Comparison of ENCODE assay signal across 14 cellular contexts in genomic region chr16:1092685-1093283, GRCh38. TPM values are rescaled to one million over a fixed set of nuclear protein-coding genes. Genes with fewer than 3 reads are reported as not detected.
"Had no signal": no experiment of that assay in that cellular context is flagged by ENCODE, and none has a peak within 500 bp of the region (broad histone marks: within the 10 kb centered on the region; RNA-seq: fewer than 3 reads in every experiment).

No MANE protein-coding gene starts in this region.

RNA-seq across cellular contexts. Expression of gene C1QTNF8, which starts 3.3 kb away (rescaled TPM):
- total RNA-seq: stomach, subcutaneous adipose tissue, suprapubic skin, thyroid gland, tibial nerve, transverse colon, upper lobe of right lung, ureter, urinary bladder, uterus, vagina had no signal
- polyA plus RNA-seq: stomach, urinary bladder had no signal

RNA-seq across cellular contexts. Expression of gene SSTR5, which starts 20.2 kb away (rescaled TPM):
- total RNA-seq: stomach, subcutaneous adipose tissue, temporal lobe, thyroid gland, tibial nerve, transverse colon, upper lobe of left lung, upper lobe of right lung, uterus had no signal
- polyA plus RNA-seq: thymus had no signal
